Comparison of ENCODE assay signal across 8 cellular contexts in genomic region chr17:13017623-13018462, GRCh38. TPM values are rescaled to one million over a fixed set of nuclear protein-coding genes. Genes with fewer than 3 reads are reported as not detected.
A peak's percentile ranks its signal among the peaks of the same experiment; 100 is the strongest.
DNase-seq lines count a peak whose midpoint lies in the region; ATAC-seq and TF ChIP-seq lines count a peak whose summit lies in the region.

Gene ELAC2 (minus strand): TSS chr17:13018027. CDS start chr17:13017947, 80 bp downstream.

- peak within 1 kb of the TSS; percentile 86 for H3K27ac ChIP-seq in upper lobe of right lung

- no peaks in the 10 kb centered on the region for H3K27me3 ChIP-seq in upper lobe of right lung

- peak; percentile 98 for ATAC-seq in GM18498 (IDR thresholded peaks at IDR 0.05; ENCODE audit: unreplicated experiment)
- peak; percentile 95 for ATAC-seq in HG02938 (IDR thresholded peaks at IDR 0.05; ENCODE audit: unreplicated experiment)
- peak; percentile 100 for ATAC-seq in T-helper 17 cell
- ATAC-seq in left cardiac atrium: peak; percentile 99
- ATAC-seq in upper lobe of right lung: peak; percentile 99

- peaks cover 35% of the 10 kb centered on the region for H3K36me3 ChIP-seq in upper lobe of right lung

- TF ChIP-seq CTCF in upper lobe of right lung (IDR thresholded peaks at IDR 0.05): peak; percentile 15

- no peaks in the 10 kb centered on the region for H3K9me3 ChIP-seq in T-helper 17 cell (ENCODE audit: control insufficient read depth, low read length, poor library complexity, severe bottlenecking)
- no peaks in the 10 kb centered on the region for H3K9me3 ChIP-seq in upper lobe of right lung

- peak within 1 kb of the TSS; percentile 95 for H3K4me3 Mint-ChIP-seq in T-helper 17 cell

- peaks cover 13% of the 10 kb centered on the region for H3K4me1 Mint-ChIP-seq in T-helper 17 cell

- intact Hi-C loops in left cardiac atrium (cut with DNase I): no loop called here
- intact Hi-C loops in posterior vena cava (cut with DNase I): no loop called here
- intact Hi-C loops in upper lobe of right lung (cut with DNase I): no loop called here

- peak; percentile 98 for DNase-seq in NCI-H1694 treated with DMSO at 0.1 percent for 48 hours (lab: John Stamatoyannopoulos, UW)
- DNase-seq in T-helper 17 cell: peak; percentile 86 to 94 (median 92)
- peak; percentile 70 to 99 (median 96) for DNase-seq in amygdala (lab: John Stamatoyannopoulos, UW)
- peak; percentile 98 for DNase-seq in left cardiac atrium
- DNase-seq in posterior vena cava (ENCODE audit: low spot score): peak; percentile 99
- DNase-seq in upper lobe of right lung: peak; percentile 98

- peaks cover 7% of the 10 kb centered on the region for H3K36me3 Mint-ChIP-seq in T-helper 17 cell (ENCODE audit: low read depth)

- H3K4me1 ChIP-seq in upper lobe of right lung: peaks cover 12% of the 10 kb centered on the region

- no peaks in the 10 kb centered on the region for H3K27me3 Mint-ChIP-seq in T-helper 17 cell

- H3K27ac Mint-ChIP-seq in T-helper 17 cell: peak within 1 kb of the TSS; percentile 96

- peak within 1 kb of the TSS; percentile 91 for H3K4me3 ChIP-seq in upper lobe of right lung

RNA-seq across cellular contexts. Expression of gene ELAC2, which starts in this region (rescaled TPM):
- total RNA-seq in T-helper 17 cell: 10 to 100 TPM; 48.8 to 62.9 TPM
- total RNA-seq in left cardiac atrium: 10 to 100 TPM; 46.7 to 47.5 TPM
- 10 to 100 TPM; 39.8 to 44.1 TPM for total RNA-seq in posterior vena cava
- total RNA-seq in upper lobe of right lung: 35.3 TPM

Comparison
In these comparisons a context has a peak if more than half of its experiments do, and no peak if none do; other contexts are left out.
1. Peak in every context shown above with its lines: DNase-seq, ATAC-seq, H3K4me3 ChIP-seq and H3K27ac ChIP-seq.